In genomic region chr15:81216411-81216810, GRCh38 we compare ENCODE assay signal across 21 cellular contexts. TPM values are rescaled to one million over a fixed set of nuclear protein-coding genes. Genes with fewer than 3 reads are reported as not detected.
"Had no signal": no experiment of that assay in that cellular context is flagged by ENCODE, and none has a peak within 500 bp of the region (broad histone marks: within the 10 kb centered on the region; RNA-seq: fewer than 3 reads in every experiment).

No MANE protein-coding gene starts in this region.

- H2AFZ ChIP-seq: parathyroid adenoma had no signal

- H3K27me3 ChIP-seq: ascending aorta, heart right ventricle, left lung, sigmoid colon, testis, upper lobe of left lung had no signal

- DNase-seq: activated CD4-positive, alpha-beta T cell treated with anti-CD3 and anti-CD28 coated beads for 1 hour; activated CD8-positive, alpha-beta memory T cell treated with anti-CD3 and anti-CD28 coated beads for 24 hours; activated effector memory CD4-positive, alpha-beta T cell treated with anti-CD3 and anti-CD28 coated beads, Interleukin-2, amount 50 U/mL, for 16 hours; activated T-cell treated with anti-CD3 and anti-CD28 coated beads, Interleukin-2, amount 50 U/mL, for 72 hours; heart right ventricle; left lung; natural killer cell; sigmoid colon; spleen; stimulated activated CD4-positive, alpha-beta T cell treated with anti-CD3 and anti-CD28 coated beads, Interleukin-4, amount 100 ng/mL, for 4 hours; SW 1271; T-helper 2 cell; testis; upper lobe of left lung had no signal

- H3K36me3 ChIP-seq: ascending aorta, heart right ventricle, left lung, sigmoid colon, spleen, upper lobe of left lung had no signal

- FAIRE-seq: endometrium, keratinocyte had no signal

- H3K79me2 ChIP-seq: parathyroid adenoma had no signal

- ATAC-seq: activated T-cell treated with anti-CD3 and anti-CD28 coated beads, Interleukin-2, amount 50 U/mL, for 72 hours; left lung; natural killer cell; stimulated activated memory B cell treated with anti-CD40 and anti-IgM and Interleukin-4, amounts not matched to agents 10 μg/mL and 1 μg/mL and 100 μg/mL, for 72 hours had no signal

- H3K27ac ChIP-seq: ascending aorta, coronary artery, heart right ventricle, left lung, parathyroid adenoma, sigmoid colon, spleen, testis, upper lobe of left lung, VCaP had no signal

- H3K4me1 ChIP-seq: ascending aorta, parathyroid adenoma, sigmoid colon had no signal

- H3K4me3 ChIP-seq: ascending aorta, coronary artery, heart right ventricle, left lung, sigmoid colon, spleen, testis, upper lobe of left lung had no signal

- H3K9ac ChIP-seq: parathyroid adenoma had no signal

- H3K9me3 ChIP-seq: testis had no signal

RNA-seq across cellular contexts. Expression of gene IL16, which starts 19.7 kb away (rescaled TPM):
- polyA plus RNA-seq: keratinocyte had no signal
